ENCODE assay signal across 9 cellular contexts in the genomic region with DNA sequence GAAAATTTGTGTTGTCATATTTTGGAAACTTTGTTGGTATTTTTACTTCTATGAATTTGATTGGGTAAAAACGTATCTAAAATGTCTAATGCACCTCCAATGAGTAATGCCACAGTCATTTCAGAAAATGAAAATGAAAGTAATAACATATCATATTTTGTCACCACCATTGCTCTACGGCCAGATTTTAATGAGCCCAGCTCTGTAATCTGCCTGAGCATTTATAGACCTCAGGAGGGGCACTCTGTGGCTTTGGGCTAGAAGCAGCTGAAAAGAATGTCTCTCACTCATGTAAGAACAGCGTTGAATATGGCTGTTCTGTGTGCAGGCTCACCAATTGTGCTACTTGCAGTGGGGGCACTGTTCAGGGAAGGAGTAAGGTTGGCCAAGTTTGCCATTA. TPM values are rescaled to one million over a fixed set of nuclear protein-coding genes. Genes with fewer than 3 reads are reported as not detected.
DNase-seq lines count a peak whose midpoint lies in the region; ATAC-seq and TF ChIP-seq lines count a peak whose summit lies in the region.
"Had no signal": no experiment of that assay in that cellular context is flagged by ENCODE, and none has a peak within 500 bp of the region (broad histone marks: within the 10 kb centered on the region; RNA-seq: fewer than 3 reads in every experiment).

No MANE protein-coding gene starts in this region.

- intact Hi-C loops in body of pancreas (cut with DNase I): no loop called here

- H3K4me1 ChIP-seq in lung (ENCODE audit: control insufficient read depth in 2 of 2, insufficient read depth in 2 of 2, low read length in 2 of 2): no peaks in the 10 kb centered on the region
- no peaks in the 10 kb centered on the region for H3K4me1 ChIP-seq in body of pancreas

- 32 to 52% methylated on average over 3 of the region's 3 CpGs for WGBS in lung, 2 donors
- 37 to 38% methylated on average over 3 of the region's 3 CpGs for WGBS in body of pancreas, 2 donors

- TF ChIP-seq POLR2A in body of pancreas (IDR thresholded peaks at IDR 0.05): no peak

- H3K27me3 ChIP-seq in lung (ENCODE audit: control insufficient read depth, insufficient read depth) (no peaks in the 10 kb centered on the region), body of pancreas (no peaks in the 10 kb centered on the region)

- H3K36me3 ChIP-seq in lung (ENCODE audit: control insufficient read depth in 2 of 2, insufficient read depth in 2 of 2, low read length in 2 of 2) (no peaks in the 10 kb centered on the region), body of pancreas (replicated peaks in 1 of 2; ENCODE audit: insufficient read depth in 1 of 2, low read depth in 2 of 2) (no peaks in the 10 kb centered on the region)

- peak; percentile 74 for ATAC-seq in HG02885 (IDR thresholded peaks at IDR 0.05; ENCODE audit: poor library complexity, unreplicated experiment)
- ATAC-seq in lung (ENCODE audit: insufficient read depth, low FRiP score): peak; percentile 19
- no peak for ATAC-seq in esophagus mucosa
- ATAC-seq in body of pancreas: no peak

- peaks cover 0 to 3% of the 10 kb centered on the region in 2 donors for H3K9me3 ChIP-seq in lung (ENCODE audit: control insufficient read depth in 2 of 2, insufficient read depth in 1 of 2, low read length in 1 of 2)
- no peaks in the 10 kb centered on the region for H3K9me3 ChIP-seq in body of pancreas

- H3K4me3 ChIP-seq in lung (no peak overlapping the region), body of pancreas (no peak overlapping the region)

- TF ChIP-seq CTCF in lung (IDR thresholded peaks at IDR 0.05; ENCODE audit: control extremely low read depth, extremely low read depth) (no peak), body of pancreas (IDR thresholded peaks at IDR 0.05) (no peak)

- in situ Hi-C loops in SK-MEL-5 (cut with HindIII; ENCODE audit: low pct_unique_long_range_greater_than_20kb, low sequenced_read_pairs): no loop called here

- H3K27ac ChIP-seq in lung (ENCODE audit: low read depth in 1 of 2, low read length in 1 of 2) (no peak overlapping the region), body of pancreas (no peak overlapping the region)
- H3K27ac ChIP-seq: 22Rv1 had no signal

- peak; percentile 34 for DNase-seq in DMS 273 (lab: John Stamatoyannopoulos, UW; ENCODE audit: unreplicated experiment)
- DNase-seq in DMS 273 treated with DMSO at 0.1 percent for 48 hours (lab: John Stamatoyannopoulos, UW): no peak
- peak; percentile 2 for DNase-seq in SK-MEL-5 (ENCODE audit: low read depth, low spot score)
- no peak for DNase-seq in lung (ENCODE audit: low spot score)
- DNase-seq in body of pancreas: no peak
- no peak for DNase-seq in NCI-H1417 treated with DMSO at 0.1 percent for 48 hours (lab: John Stamatoyannopoulos, UW)

RNA-seq across cellular contexts. Expression of gene ABCA12, which starts 32.7 kb away (rescaled TPM):
- not detected in 2 replicates for total RNA-seq in SK-MEL-5 (2014; rRNA removed; shearing (Covaris generic))
- not detected in 2 replicates for polyA plus RNA-seq in SK-MEL-5 (2015; cell fraction: cytosol; rRNA removed)
- polyA plus RNA-seq in SK-MEL-5 (2015; cell fraction: nucleus; rRNA removed): not detected in 2 replicates
- total RNA-seq in lung: 1 to 10 TPM in 1 of 2 donors, under 1 TPM in 1; 0.28 to 2.2 TPM
- polyA plus RNA-seq in lung: under 1 TPM; 0.06 to 0.10 TPM
- 14.2 TPM for total RNA-seq in esophagus mucosa
- not detected for total RNA-seq in body of pancreas

Comparison
In these comparisons a context has a peak if more than half of its experiments do, and no peak if none do; other contexts are left out.
1. DNase-seq: peak in DMS 273 (single experiment) and SK-MEL-5 (single experiment); none in DMS 273 treated with DMSO at 0.1 percent for 48 hours (single experiment), lung (single experiment), body of pancreas (0 of 4) and NCI-H1417 treated with DMSO at 0.1 percent for 48 hours (single experiment).
2. ATAC-seq: peak in HG02885 (single experiment) and lung (single experiment); none in esophagus mucosa (single experiment) and body of pancreas (single experiment).